In genomic region chr1:119948342-119949214, GRCh38 we compare ENCODE assay signal across 8 cellular contexts. TPM values are rescaled to one million over a fixed set of nuclear protein-coding genes. Genes with fewer than 3 reads are reported as not detected.
DNase-seq lines count a peak whose midpoint lies in the region; ATAC-seq and TF ChIP-seq lines count a peak whose summit lies in the region.

No MANE protein-coding gene starts in this region.

- H3K4me1 ChIP-seq in PC-3 (ENCODE audit: insufficient read depth, low read length), result peaks cover 21% of the 10 kb centered on the region
- H3K4me1 ChIP-seq in fibroblast of lung (ENCODE audit: control insufficient read depth, extremely low read depth, insufficient read depth, low read length), result peaks cover 15% of the 10 kb centered on the region

- peaks cover 3% of the 10 kb centered on the region; the same call in 1 of the 2 replicates for H3K9me3 ChIP-seq in AG04450 (ENCODE audit: control insufficient read depth, insufficient read depth, low read length)
- no peaks in the 10 kb centered on the region for H3K9me3 ChIP-seq in PC-3 (ENCODE audit: low read length)
- no peaks in the 10 kb centered on the region for H3K9me3 ChIP-seq in fibroblast of lung (ENCODE audit: control insufficient read depth, insufficient read depth, low read depth, low read length)

- ATAC-seq in GM19025 (IDR thresholded peaks at IDR 0.05; ENCODE audit: low read depth, unreplicated experiment) (peak; percentile 57), PC-3 (peak; percentile 82)
- ATAC-seq in stimulated activated naive CD8-positive, alpha-beta T cell treated with anti-CD3 and anti-CD28 coated beads, Interleukin-15, Interleukin-2, amounts not matched to agents 100 U/mL and 50 U/mL, for 24 hours, result peak; percentile 68

- POLR2A ChIA-PET in AG04450 (lab: Yijun Ruan, JAX), result no interaction called here
- POLR2A ChIA-PET in PC-3 (lab: Charles Lee; ENCODE audit: unreplicated experiment), result no interaction called here

- H3K4me2 ChIP-seq in PC-3 (ENCODE audit: low read length) (no peak overlapping the region), fibroblast of lung (ENCODE audit: extremely low read depth, insufficient read depth, low read length) (no peak overlapping the region)

- BruUV-seq in PC-3 (replicated peaks; lab: Mats Ljungman, UMichigan), result no TSS peak

- no peak overlapping the region for H3K4me3 Mint-ChIP-seq in neural crest cell

- peaks cover 27% of the 10 kb centered on the region; the same call in 1 of the 2 replicates for H3K36me3 ChIP-seq in PC-3 (ENCODE audit: low read depth, low read length)
- peaks cover 2% of the 10 kb centered on the region for H3K36me3 ChIP-seq in fibroblast of lung (ENCODE audit: control insufficient read depth, insufficient read depth, low read length)

- no peaks in the 10 kb centered on the region for H3F3A ChIP-seq in PC-3 (ENCODE audit: low read length, unreplicated experiment)

- H3K4me3 ChIP-seq in AG04450 (ENCODE audit: low read depth, low read length) (no peak overlapping the region), PC-3 (ENCODE audit: low read length) (no peak overlapping the region), fibroblast of lung (replicated peaks in 1 of 4; ENCODE audit: control extremely low read depth in 1 of 4, insufficient read depth in 1 of 4, low read depth in 3 of 4, low read length in 4 of 4) (no peak overlapping the region)

- H2AFZ ChIP-seq in PC-3 (ENCODE audit: low read length) (no peak overlapping the region), fibroblast of lung (ENCODE audit: low read length) (no peak overlapping the region)

- no peak overlapping the region for H3K27ac Mint-ChIP-seq in neural crest cell (ENCODE audit: unreplicated experiment)

- H3K9ac ChIP-seq in PC-3 (ENCODE audit: low read length), result no peak overlapping the region
- H3K9ac ChIP-seq in fibroblast of lung (ENCODE audit: insufficient read depth, low read length), result no peak overlapping the region

- peak; percentile 50 for DNase-seq in AG04450 (ENCODE audit: low read depth, low spot score)
- DNase-seq in KG1 (lab: John Stamatoyannopoulos, UW), result peak; percentile 30
- DNase-seq in PC-3, result peak; percentile 82
- DNase-seq in activated T-cell treated with anti-CD3 and anti-CD28 coated beads for 48 hours (ENCODE audit: low read depth), result peak; percentile 60
- peak; percentile 73 to 83 for DNase-seq in fibroblast of lung (ENCODE audit: low read depth in 2 of 2)
- DNase-seq in neural crest cell (ENCODE audit: low read depth, low spot score), result peak; percentile 69
- peak; percentile 82 for DNase-seq in stimulated activated naive CD8-positive, alpha-beta T cell treated with anti-CD3 and anti-CD28 coated beads, Interleukin-15, Interleukin-2, amounts not matched to agents 100 U/mL and 50 U/mL, for 24 hours

- H3K9me3 Mint-ChIP-seq in neural crest cell, result peaks cover under 1% of the 10 kb centered on the region

- H4K20me1 ChIP-seq in PC-3 (ENCODE audit: low read length), result no peaks in the 10 kb centered on the region
- no peaks in the 10 kb centered on the region for H4K20me1 ChIP-seq in fibroblast of lung (ENCODE audit: control insufficient read depth, extremely low read depth, insufficient read depth, low read length)

- peak; percentile 96 for TF ChIP-seq CTCF in AG04450 (IDR thresholded peaks at IDR 0.05; ENCODE audit: low read depth, low read length)
- peak; percentile 93 for TF ChIP-seq CTCF in PC-3 (conservative IDR thresholded peaks at IDR 0.05; ENCODE audit: low read depth, low read length)
- TF ChIP-seq CTCF in fibroblast of lung (conservative IDR thresholded peaks at IDR 0.05 in 1 of 2, IDR thresholded peaks at IDR 0.05 in 1 of 2; ENCODE audit: low read depth in 1 of 2, low read length in 2 of 2), result peak; percentile 88 to 97
- TF ChIP-seq CTCF in neural crest cell (conservative IDR thresholded peaks at IDR 0.05), result peak; percentile 89

- H3K36me3 Mint-ChIP-seq in neural crest cell (ENCODE audit: low read depth), result peaks cover 13% of the 10 kb centered on the region

- H3K27ac ChIP-seq in AG04450 (ENCODE audit: low read depth, low read length) (peak overlapping the region; percentile 40), PC-3 (ENCODE audit: low read length) (no peak overlapping the region), fibroblast of lung (ENCODE audit: insufficient read depth, low read length) (peak overlapping the region; percentile 49)

- no peaks in the 10 kb centered on the region for H3K27me3 ChIP-seq in AG04450 (ENCODE audit: control insufficient read depth, insufficient read depth, low read length)
- H3K27me3 ChIP-seq in PC-3 (ENCODE audit: low read length), result no peaks in the 10 kb centered on the region
- no peaks in the 10 kb centered on the region for H3K27me3 ChIP-seq in fibroblast of lung (ENCODE audit: control insufficient read depth, insufficient read depth, low read length)

- intact Hi-C loops in PC-3 (cut with micrococcal nuclease), result loop anchor here (5.0 kb wide), 1 partner anchor 76 kb away; no protein-coding TSS in a partner anchor

- CTCF ChIA-PET in AG04450 (lab: Charles Lee), result interaction anchor here (0.6 to 2.7 kb wide), 22 partner anchors 10 to 205 kb away, joined by 3 to 37 read pairs (median 5); no protein-coding TSS in a partner anchor
- CTCF ChIA-PET in PC-3 (lab: Charles Lee), result no interaction called here

- H3K79me2 ChIP-seq in PC-3 (ENCODE audit: low read length), result no peaks in the 10 kb centered on the region
- H3K79me2 ChIP-seq in fibroblast of lung (ENCODE audit: control insufficient read depth, insufficient read depth, low read length), result peaks cover 2% of the 10 kb centered on the region

- H3K27me3 Mint-ChIP-seq in neural crest cell (ENCODE audit: low read depth), result no peaks in the 10 kb centered on the region

- no peaks in the 10 kb centered on the region for H3K4me1 Mint-ChIP-seq in neural crest cell

- H3K9me2 ChIP-seq in PC-3 (replicated peaks; ENCODE audit: low read length), result no peaks in the 10 kb centered on the region

RNA-seq across cellular contexts. Expression of gene ADAM30, which starts 52.3 kb away (rescaled TPM):
- polyA plus RNA-seq in AG04450 (2011; rRNA removed), result not detected in 2 replicates
- polyA minus RNA-seq in AG04450 (2011; rRNA and poly(A)+ RNA removed), result not detected in 2 replicates
- not detected in 2 replicates for total RNA-seq in PC-3 (2014; rRNA removed)
- not detected in 2 replicates for total RNA-seq in fibroblast of lung
- polyA plus RNA-seq in fibroblast of lung, result not detected in 2 replicates
- not detected in 2 replicates for polyA plus RNA-seq in fibroblast of lung (2012)
- polyA minus RNA-seq in fibroblast of lung (ENCODE audit: low replicate concordance), result not detected in 2 replicates
- not detected in 2 replicates for total RNA-seq in neural crest cell

Comparison
In these comparisons a context has a peak if more than half of its experiments do, and no peak if none do; other contexts are left out.
1. DNase-seq: peak in every context shown above with its lines; median percentile 82 in PC-3; 82 in stimulated activated naive CD8-positive, alpha-beta T cell treated with anti-CD3 and anti-CD28 coated beads, Interleukin-15, Interleukin-2, amounts not matched to agents 100 U/mL and 50 U/mL, for 24 hours; 78 in fibroblast of lung; 69 in neural crest cell; 60 in activated T-cell treated with anti-CD3 and anti-CD28 coated beads for 48 hours; 50 in AG04450; 30 in KG1.